Comparison of ENCODE assay signal across 8 cellular contexts in the genomic region with DNA sequence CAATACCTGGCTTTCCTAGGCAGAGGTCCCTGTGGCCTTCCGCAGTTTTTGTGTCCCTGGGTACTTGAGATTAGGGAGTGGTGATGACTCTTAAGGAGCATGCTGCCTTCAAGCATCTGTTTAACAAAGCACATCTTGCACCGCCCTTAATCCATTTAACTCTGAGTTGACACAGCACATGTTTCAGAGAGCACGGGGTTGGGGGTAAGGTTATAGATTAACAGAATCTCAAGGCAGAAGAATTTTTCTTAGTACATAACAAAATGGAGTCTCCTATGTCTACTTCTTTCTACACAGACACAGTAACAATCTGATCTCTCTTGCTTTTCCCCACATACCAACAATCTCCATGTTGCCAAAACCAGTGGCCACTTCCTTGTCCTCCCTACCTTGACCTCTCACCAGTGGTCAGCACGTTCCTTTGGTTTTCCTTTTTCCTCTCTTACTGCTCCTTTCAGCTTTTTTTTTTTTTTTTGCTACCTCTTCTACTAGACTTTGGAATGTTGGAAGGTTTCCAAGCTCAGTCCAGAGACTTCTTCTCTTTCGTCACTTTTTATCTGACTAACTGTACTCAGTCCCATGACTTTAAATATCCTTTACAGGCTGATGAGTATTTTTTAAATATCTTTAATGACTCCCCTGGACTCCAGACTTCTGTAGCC.
DNase-seq lines count a peak whose midpoint lies in the region; FAIRE-seq and TF ChIP-seq lines count a peak whose summit lies in the region.
"Not testable (repeated sequence)": the region's sequence is repeated elsewhere in the genome, so short reads cannot be mapped to it uniquely, and the experiment has no call there.

No MANE protein-coding gene starts in this region.

- intact Hi-C loops in mammary epithelial cell (cut with micrococcal nuclease): not testable (repeated sequence)

- not testable (repeated sequence) for H3K9ac ChIP-seq in OCI-LY3 (ENCODE audit: low read length); mammary epithelial cell (ENCODE audit: insufficient read depth, low read length)

- not testable (repeated sequence) for H3K36me3 ChIP-seq in BJ (ENCODE audit: control insufficient read depth, insufficient read depth, low read length); mammary epithelial cell (ENCODE audit: insufficient read depth, low read length); kidney epithelial cell (ENCODE audit: control insufficient read depth, insufficient read depth, low read length)
- peaks cover 17% of the 10 kb centered on the region for H3K36me3 ChIP-seq in OCI-LY3 (replicated peaks; ENCODE audit: low read depth, low read length)

- H3K27ac Mint-ChIP-seq in nephron progenitor cell: peak overlapping the region; percentile 36
- H3K27ac Mint-ChIP-seq in type B pancreatic cell: peak overlapping the region; percentile 82

- not testable (repeated sequence) for BruUV-seq in mammary epithelial cell (replicated peaks; lab: Mats Ljungman, UMichigan)

- in situ Hi-C loops in mammary epithelial cell (cut with MboI; ENCODE audit: low sequenced_read_pairs in 2 of 2): loop anchor here in 1 of 2 donors (25.0 kb wide), 3 partner anchors 201 to 751 kb away; no protein-coding TSS in a partner anchor

- H3K9me3 Mint-ChIP-seq in nephron progenitor cell, type B pancreatic cell: not testable (repeated sequence)

- H3K36me3 Mint-ChIP-seq in nephron progenitor cell (ENCODE audit: low read depth); type B pancreatic cell: not testable (repeated sequence)

- not testable (repeated sequence) for H3K79me2 ChIP-seq in OCI-LY3 (ENCODE audit: low read length); mammary epithelial cell (ENCODE audit: insufficient read depth, low read length)

- not testable (repeated sequence) for H3K4me3 Mint-ChIP-seq in nephron progenitor cell
- peak overlapping the region; percentile 11 for H3K4me3 Mint-ChIP-seq in type B pancreatic cell

- not testable (repeated sequence) for H3K27me3 Mint-ChIP-seq in nephron progenitor cell (ENCODE audit: low read depth, poor library complexity); type B pancreatic cell

- POLR2A ChIA-PET in BJ (lab: Charles Lee): not testable (repeated sequence)

- CTCF ChIA-PET in BJ (lab: Yijun Ruan, JAX): interaction anchor here (0.9 kb wide), 1 partner anchor 828 kb away, joined by 3 read pairs; no protein-coding TSS in a partner anchor
- CTCF ChIA-PET in mammary epithelial cell (lab: Charles Lee; ENCODE audit: low non-redundant PET): not testable (repeated sequence)

- H4K20me1 ChIP-seq in OCI-LY3 (ENCODE audit: insufficient read depth, low read length); mammary epithelial cell (ENCODE audit: insufficient read depth, low read length): not testable (repeated sequence)

- peak overlapping the region; percentile 30; the same call in 1 of the 2 replicates for H3K27ac ChIP-seq in OCI-LY3 (ENCODE audit: low read length)
- H3K27ac ChIP-seq in mammary epithelial cell (ENCODE audit: insufficient read depth, low read depth, low read length): not testable (repeated sequence)

- TF ChIP-seq CTCF in BJ (IDR thresholded peaks at IDR 0.05; ENCODE audit: insufficient read depth, low read depth, low read length); OCI-LY3 (IDR thresholded peaks at IDR 0.05; ENCODE audit: low read depth, low read length); mammary epithelial cell (conservative IDR thresholded peaks at IDR 0.05 in 1 of 2, IDR thresholded peaks at IDR 0.05 in 1 of 2; ENCODE audit: extremely low read depth in 1 of 2, insufficient read depth in 1 of 2, low read depth in 1 of 2, low read length in 2 of 2); fibroblast of pulmonary artery (IDR thresholded peaks at IDR 0.05; ENCODE audit: low read length, missing control alignments); kidney epithelial cell (IDR thresholded peaks at IDR 0.05; ENCODE audit: insufficient read depth, low read length, poor library complexity, severe bottlenecking); nephron progenitor cell (IDR thresholded peaks at IDR 0.05); type B pancreatic cell (conservative IDR thresholded peaks at IDR 0.05): not testable (repeated sequence)

- TF ChIP-seq POLR2A in H54 (IDR thresholded peaks at IDR 0.05; ENCODE audit: low read depth, low read length): not testable (repeated sequence)

- WGBS in mammary epithelial cell (ENCODE audit: low coverage, missing lambda C conversion rate): 14% methylated on average over 2 of the region's 5 CpGs

- not testable (repeated sequence) for H3K27me3 ChIP-seq in BJ (ENCODE audit: control insufficient read depth, insufficient read depth, low read length); OCI-LY3 (ENCODE audit: low read depth, low read length); mammary epithelial cell (ENCODE audit: insufficient read depth, low read length); kidney epithelial cell (ENCODE audit: control insufficient read depth, insufficient read depth, low read length)

- H3K4me1 Mint-ChIP-seq in nephron progenitor cell; type B pancreatic cell (ENCODE audit: unreplicated experiment): not testable (repeated sequence)

- H3K4me3 ChIP-seq in BJ (ENCODE audit: low read depth, low read length); mammary epithelial cell (replicated peaks in 1 of 3; ENCODE audit: insufficient read depth in 1 of 3, low read depth in 2 of 3, low read length in 3 of 3); fibroblast of pulmonary artery (replicated peaks; ENCODE audit: low read depth, low read length); kidney epithelial cell (ENCODE audit: low read depth, low read length): not testable (repeated sequence)
- peak overlapping the region; percentile 6; the same call in 1 of the 2 replicates for H3K4me3 ChIP-seq in OCI-LY3 (ENCODE audit: low read length)

- DNase-seq in BJ (ENCODE audit: low read depth) (peak; percentile 81), mammary epithelial cell (peak; percentile 82), fibroblast of pulmonary artery (ENCODE audit: low read depth) (peak; percentile 97), kidney epithelial cell (ENCODE audit: low read depth) (peak; percentile 79)
- not testable (repeated sequence) for DNase-seq in H54 (ENCODE audit: insufficient read length, low spot score); nephron progenitor cell; type B pancreatic cell (ENCODE audit: extremely low spot score, unreplicated experiment)

- H3K4me2 ChIP-seq in OCI-LY3 (ENCODE audit: low read length): peak overlapping the region; percentile 14; the same call in 1 of the 2 replicates
- not testable (repeated sequence) for H3K4me2 ChIP-seq in mammary epithelial cell (ENCODE audit: insufficient read depth, low read depth, low read length)

- peaks cover 19% of the 10 kb centered on the region for H3K4me1 ChIP-seq in OCI-LY3 (ENCODE audit: low read length)
- H3K4me1 ChIP-seq in mammary epithelial cell (ENCODE audit: insufficient read depth, low read length): not testable (repeated sequence)

- H2AFZ ChIP-seq in OCI-LY3 (ENCODE audit: low read depth, low read length): peak overlapping the region; percentile 43; the same call in 1 of the 2 replicates
- peak overlapping the region; percentile 58 for H2AFZ ChIP-seq in mammary epithelial cell (ENCODE audit: low read depth, low read length)

- FAIRE-seq in H54 (lab: Jason Lieb, UNC): peak; percentile 27

- H3K9me3 ChIP-seq in OCI-LY3 (ENCODE audit: insufficient read depth, low read length); mammary epithelial cell (replicated peaks; ENCODE audit: insufficient read depth, low read length): not testable (repeated sequence)

- dilution Hi-C loops in mammary epithelial cell (cut with HindIII; ENCODE audit: low sequenced_read_pairs): not testable (repeated sequence)
